ENCODE assay signal across 1 cellular context in the genomic region with DNA sequence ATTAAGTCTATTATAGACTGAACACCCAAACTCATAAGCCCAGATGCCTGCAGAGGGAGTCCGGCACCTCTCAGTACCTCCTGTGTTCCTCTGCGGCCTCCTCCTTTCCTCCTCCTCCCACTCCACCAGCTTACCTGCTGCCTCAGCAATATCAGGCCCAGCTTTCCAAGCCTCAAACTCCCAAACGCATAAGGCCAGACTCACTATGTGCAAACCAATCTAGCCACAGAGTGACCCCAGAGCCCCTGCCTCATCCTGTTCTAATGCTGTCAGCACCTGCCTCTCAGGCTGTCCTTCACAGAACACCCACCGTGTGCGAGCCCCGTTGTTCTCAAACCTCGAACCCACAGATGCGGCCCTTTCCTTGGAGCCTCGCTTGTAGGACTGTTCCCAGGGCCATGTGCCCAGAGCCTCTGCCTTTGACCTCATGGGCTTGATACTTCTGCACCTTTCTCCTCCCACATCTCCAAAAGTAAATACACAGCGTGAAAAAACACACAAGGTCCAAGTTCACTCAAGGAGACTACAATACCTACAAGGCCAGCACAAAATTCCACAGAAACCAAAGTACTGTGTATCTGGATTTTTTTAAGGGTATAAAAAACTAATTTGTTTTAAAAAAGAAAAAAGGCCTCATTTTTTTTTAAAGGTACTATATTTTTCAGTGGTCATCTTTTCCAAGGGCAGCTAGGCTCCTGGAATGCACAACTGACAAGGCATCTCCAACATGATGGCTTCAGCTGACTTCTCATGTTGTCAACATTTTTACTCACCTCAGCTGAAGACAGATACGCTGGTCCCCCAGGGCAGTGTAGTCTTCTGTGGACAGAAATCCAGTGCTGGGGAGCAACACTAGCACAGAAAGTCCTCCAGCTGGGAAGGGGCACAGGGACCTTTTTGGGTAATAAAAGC.
TF ChIP-seq lines count a peak whose summit lies in the region.

No MANE protein-coding gene starts in this region.

TF ChIP-seq in HepG2, 621 proteins besides CTCF, POLR2A, EP300 and RAD21 (continued from another document and continues in another):
- no peak for TF ChIP-seq SRSF1 (optimal IDR thresholded peaks at IDR 0.05; ENCODE audit: low read depth, low read length)
- TF ChIP-seq ZNF260 (CRISPR knock-in tag; IDR thresholded peaks at IDR 0.05; ENCODE audit: borderline replicate concordance, low read depth) = no peak
- TF ChIP-seq PLSCR1 (CRISPR knock-in tag; IDR thresholded peaks at IDR 0.05; ENCODE audit: borderline replicate concordance) = no peak
- TF ChIP-seq GFI1 (CRISPR knock-in tag; IDR thresholded peaks at IDR 0.05; ENCODE audit: borderline replicate concordance) = peak; percentile 74
- peak; percentile 88; the same call in 1 of the 2 replicates for TF ChIP-seq NFKBIZ (CRISPR knock-in tag; IDR thresholded peaks at IDR 0.05)
- TF ChIP-seq JUNB (CRISPR knock-in tag; IDR thresholded peaks at IDR 0.05; ENCODE audit: borderline replicate concordance) = peak; percentile 85
- no peak for TF ChIP-seq CBX1 (IDR thresholded peaks at IDR 0.05; ENCODE audit: low read depth)
- TF ChIP-seq, protein P1, sequence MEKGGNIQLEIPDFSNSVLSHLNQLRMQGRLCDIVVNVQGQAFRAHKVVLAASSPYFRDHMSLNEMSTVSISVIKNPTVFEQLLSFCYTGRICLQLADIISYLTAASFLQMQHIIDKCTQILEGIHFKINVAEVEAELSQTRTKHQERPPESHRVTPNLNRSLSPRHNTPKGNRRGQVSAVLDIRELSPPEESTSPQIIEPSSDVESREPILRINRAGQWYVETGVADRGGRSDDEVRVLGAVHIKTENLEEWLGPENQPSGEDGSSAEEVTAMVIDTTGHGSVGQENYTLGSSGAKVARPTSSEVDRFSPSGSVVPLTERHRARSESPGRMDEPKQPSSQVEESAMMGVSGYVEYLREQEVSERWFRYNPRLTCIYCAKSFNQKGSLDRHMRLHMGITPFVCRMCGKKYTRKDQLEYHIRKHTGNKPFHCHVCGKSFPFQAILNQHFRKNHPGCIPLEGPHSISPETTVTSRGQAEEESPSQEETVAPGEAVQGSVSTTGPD (CRISPR knock-in tag; IDR thresholded peaks at IDR 0.05) = no peak
- no peak for TF ChIP-seq HCFC1 (IDR thresholded peaks at IDR 0.05; ENCODE audit: low read depth, low read length)
- TF ChIP-seq NFIC (IDR thresholded peaks at IDR 0.05; ENCODE audit: low read length) = peak; percentile 73; the same call in 1 of the 2 replicates
- TF ChIP-seq, protein P2, sequence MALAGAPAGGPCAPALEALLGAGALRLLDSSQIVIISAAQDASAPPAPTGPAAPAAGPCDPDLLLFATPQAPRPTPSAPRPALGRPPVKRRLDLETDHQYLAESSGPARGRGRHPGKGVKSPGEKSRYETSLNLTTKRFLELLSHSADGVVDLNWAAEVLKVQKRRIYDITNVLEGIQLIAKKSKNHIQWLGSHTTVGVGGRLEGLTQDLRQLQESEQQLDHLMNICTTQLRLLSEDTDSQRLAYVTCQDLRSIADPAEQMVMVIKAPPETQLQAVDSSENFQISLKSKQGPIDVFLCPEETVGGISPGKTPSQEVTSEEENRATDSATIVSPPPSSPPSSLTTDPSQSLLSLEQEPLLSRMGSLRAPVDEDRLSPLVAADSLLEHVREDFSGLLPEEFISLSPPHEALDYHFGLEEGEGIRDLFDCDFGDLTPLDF (CRISPR knock-in tag; IDR thresholded peaks at IDR 0.05) = no peak
- TF ChIP-seq ZNF446 (CRISPR knock-in tag; IDR thresholded peaks at IDR 0.05) = peak; percentile 89; the same call in 1 of the 2 replicates
- TF ChIP-seq ZBTB21 (CRISPR knock-in tag; IDR thresholded peaks at IDR 0.05) = 0 out of 2 replicates have a peak, but pooled peaks have one; percentile 32
- TF ChIP-seq TMF1 (CRISPR knock-in tag; IDR thresholded peaks at IDR 0.05; ENCODE audit: low read depth) = peak; percentile 92
- peak; percentile 88; the same call in 1 of the 2 replicates for TF ChIP-seq ZNF292 (CRISPR knock-in tag; IDR thresholded peaks at IDR 0.05; ENCODE audit: borderline replicate concordance, low read depth)
- TF ChIP-seq, protein P3, sequence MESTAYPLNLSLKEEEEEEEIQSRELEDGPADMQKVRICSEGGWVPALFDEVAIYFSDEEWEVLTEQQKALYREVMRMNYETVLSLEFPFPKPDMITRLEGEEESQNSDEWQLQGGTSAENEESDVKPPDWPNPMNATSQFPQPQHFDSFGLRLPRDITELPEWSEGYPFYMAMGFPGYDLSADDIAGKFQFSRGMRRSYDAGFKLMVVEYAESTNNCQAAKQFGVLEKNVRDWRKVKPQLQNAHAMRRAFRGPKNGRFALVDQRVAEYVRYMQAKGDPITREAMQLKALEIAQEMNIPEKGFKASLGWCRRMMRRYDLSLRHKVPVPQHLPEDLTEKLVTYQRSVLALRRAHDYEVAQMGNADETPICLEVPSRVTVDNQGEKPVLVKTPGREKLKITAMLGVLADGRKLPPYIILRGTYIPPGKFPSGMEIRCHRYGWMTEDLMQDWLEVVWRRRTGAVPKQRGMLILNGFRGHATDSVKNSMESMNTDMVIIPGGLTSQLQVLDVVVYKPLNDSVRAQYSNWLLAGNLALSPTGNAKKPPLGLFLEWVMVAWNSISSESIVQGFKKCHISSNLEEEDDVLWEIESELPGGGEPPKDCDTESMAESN (CRISPR knock-in tag; conservative IDR thresholded peaks at IDR 0.05) = peak; percentile 94
- no peak; the same call in 1 of the 2 replicates for TF ChIP-seq RORA (CRISPR knock-in tag; IDR thresholded peaks at IDR 0.05)
- TF ChIP-seq, protein P4, sequence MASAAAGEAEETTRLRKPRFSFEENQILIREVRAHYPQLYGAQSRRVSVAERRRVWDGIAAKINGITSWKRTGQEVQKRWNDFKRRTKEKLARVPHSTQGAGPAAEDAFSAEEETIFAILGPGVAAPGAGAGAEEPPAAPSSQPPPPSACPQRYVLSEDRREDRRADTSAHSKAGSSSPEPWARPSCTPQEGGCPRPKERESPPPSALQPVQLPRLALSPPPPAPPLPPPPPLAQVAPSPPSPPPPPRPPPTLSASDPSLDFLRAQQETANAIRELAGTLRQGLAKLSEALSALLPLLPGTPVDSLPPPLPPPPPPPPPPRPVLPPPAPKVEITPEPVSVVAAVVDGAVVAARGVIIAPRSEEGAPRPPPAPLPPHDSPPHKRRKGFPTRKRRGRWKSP (CRISPR knock-in tag; IDR thresholded peaks at IDR 0.05) = peak; percentile 80
- peak; percentile 87 for TF ChIP-seq ZHX1 (CRISPR knock-in tag; IDR thresholded peaks at IDR 0.05; ENCODE audit: low read depth)
- peak; percentile 54 for TF ChIP-seq FOSL2 (CRISPR knock-in tag; IDR thresholded peaks at IDR 0.05)
- peak; percentile 63; the same call in 1 of the 2 replicates for TF ChIP-seq ZNF569 (CRISPR knock-in tag; IDR thresholded peaks at IDR 0.05; ENCODE audit: borderline replicate concordance)
- no peak for TF ChIP-seq ZNF484 (CRISPR knock-in tag; IDR thresholded peaks at IDR 0.05; ENCODE audit: borderline replicate concordance, low read depth)
- TF ChIP-seq, protein P5, sequence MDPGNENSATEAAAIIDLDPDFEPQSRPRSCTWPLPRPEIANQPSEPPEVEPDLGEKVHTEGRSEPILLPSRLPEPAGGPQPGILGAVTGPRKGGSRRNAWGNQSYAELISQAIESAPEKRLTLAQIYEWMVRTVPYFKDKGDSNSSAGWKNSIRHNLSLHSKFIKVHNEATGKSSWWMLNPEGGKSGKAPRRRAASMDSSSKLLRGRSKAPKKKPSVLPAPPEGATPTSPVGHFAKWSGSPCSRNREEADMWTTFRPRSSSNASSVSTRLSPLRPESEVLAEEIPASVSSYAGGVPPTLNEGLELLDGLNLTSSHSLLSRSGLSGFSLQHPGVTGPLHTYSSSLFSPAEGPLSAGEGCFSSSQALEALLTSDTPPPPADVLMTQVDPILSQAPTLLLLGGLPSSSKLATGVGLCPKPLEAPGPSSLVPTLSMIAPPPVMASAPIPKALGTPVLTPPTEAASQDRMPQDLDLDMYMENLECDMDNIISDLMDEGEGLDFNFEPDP (CRISPR knock-in tag; conservative IDR thresholded peaks at IDR 0.05) = no peak
- TF ChIP-seq ZNF790 (CRISPR knock-in tag; IDR thresholded peaks at IDR 0.05; ENCODE audit: borderline replicate concordance) = no peak; the same call in 1 of the 2 replicates
- TF ChIP-seq RELA (CRISPR knock-in tag; IDR thresholded peaks at IDR 0.05) = no peak
- TF ChIP-seq MAZ (IDR thresholded peaks at IDR 0.05; ENCODE audit: borderline replicate concordance, low read depth, low read length) = no peak
- peak; percentile 63 for TF ChIP-seq MAZ (CRISPR knock-in tag; IDR thresholded peaks at IDR 0.05; ENCODE audit: low read depth)
- TF ChIP-seq ZNF17 (CRISPR knock-in tag; IDR thresholded peaks at IDR 0.05) = no peak
- TF ChIP-seq, protein P6, sequence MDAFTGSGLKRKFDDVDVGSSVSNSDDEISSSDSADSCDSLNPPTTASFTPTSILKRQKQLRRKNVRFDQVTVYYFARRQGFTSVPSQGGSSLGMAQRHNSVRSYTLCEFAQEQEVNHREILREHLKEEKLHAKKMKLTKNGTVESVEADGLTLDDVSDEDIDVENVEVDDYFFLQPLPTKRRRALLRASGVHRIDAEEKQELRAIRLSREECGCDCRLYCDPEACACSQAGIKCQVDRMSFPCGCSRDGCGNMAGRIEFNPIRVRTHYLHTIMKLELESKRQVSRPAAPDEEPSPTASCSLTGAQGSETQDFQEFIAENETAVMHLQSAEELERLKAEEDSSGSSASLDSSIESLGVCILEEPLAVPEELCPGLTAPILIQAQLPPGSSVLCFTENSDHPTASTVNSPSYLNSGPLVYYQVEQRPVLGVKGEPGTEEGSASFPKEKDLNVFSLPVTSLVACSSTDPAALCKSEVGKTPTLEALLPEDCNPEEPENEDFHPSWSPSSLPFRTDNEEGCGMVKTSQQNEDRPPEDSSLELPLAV (CRISPR knock-in tag; conservative IDR thresholded peaks at IDR 0.05; ENCODE audit: low read depth) = no peak
- peak; percentile 92 for TF ChIP-seq HMG20A (CRISPR knock-in tag; IDR thresholded peaks at IDR 0.05; ENCODE audit: borderline replicate concordance)
- TF ChIP-seq MLLT10 (CRISPR knock-in tag; IDR thresholded peaks at IDR 0.05) = no peak
- no peak for TF ChIP-seq NONO (IDR thresholded peaks at IDR 0.05)
- peak; percentile 79; the same call in 1 of the 2 replicates for TF ChIP-seq NONO (CRISPR knock-in tag; conservative IDR thresholded peaks at IDR 0.05)
- TF ChIP-seq, protein P7, sequence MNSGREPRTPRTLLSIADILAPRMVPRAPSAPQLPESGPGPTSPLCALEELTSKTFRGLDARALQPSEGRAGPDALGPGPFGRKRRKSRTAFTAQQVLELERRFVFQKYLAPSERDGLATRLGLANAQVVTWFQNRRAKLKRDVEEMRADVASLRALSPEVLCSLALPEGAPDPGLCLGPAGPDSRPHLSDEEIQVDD (CRISPR knock-in tag; IDR thresholded peaks at IDR 0.05; ENCODE audit: borderline replicate concordance) = peak; percentile 92; the same call in 1 of the 2 replicates
- TF ChIP-seq ZNF660 (CRISPR knock-in tag; IDR thresholded peaks at IDR 0.05; ENCODE audit: borderline replicate concordance, low read depth) = no peak
- TF ChIP-seq SMARCE1 (IDR thresholded peaks at IDR 0.05; ENCODE audit: borderline replicate concordance) = no peak
- TF ChIP-seq ZBTB42 (CRISPR knock-in tag; IDR thresholded peaks at IDR 0.05) = peak; percentile 85; the same call in 1 of the 2 replicates
- no peak for TF ChIP-seq ZNF10 (CRISPR knock-in tag; IDR thresholded peaks at IDR 0.05; ENCODE audit: borderline replicate concordance, low read depth)
- TF ChIP-seq, protein P8, sequence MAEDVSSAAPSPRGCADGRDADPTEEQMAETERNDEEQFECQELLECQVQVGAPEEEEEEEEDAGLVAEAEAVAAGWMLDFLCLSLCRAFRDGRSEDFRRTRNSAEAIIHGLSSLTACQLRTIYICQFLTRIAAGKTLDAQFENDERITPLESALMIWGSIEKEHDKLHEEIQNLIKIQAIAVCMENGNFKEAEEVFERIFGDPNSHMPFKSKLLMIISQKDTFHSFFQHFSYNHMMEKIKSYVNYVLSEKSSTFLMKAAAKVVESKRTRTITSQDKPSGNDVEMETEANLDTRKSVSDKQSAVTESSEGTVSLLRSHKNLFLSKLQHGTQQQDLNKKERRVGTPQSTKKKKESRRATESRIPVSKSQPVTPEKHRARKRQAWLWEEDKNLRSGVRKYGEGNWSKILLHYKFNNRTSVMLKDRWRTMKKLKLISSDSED (CRISPR knock-in tag; IDR thresholded peaks at IDR 0.05) = no peak
- no peak for TF ChIP-seq TP53 (CRISPR knock-in tag; conservative IDR thresholded peaks at IDR 0.05)
- no peak for TF ChIP-seq IKZF1 (IDR thresholded peaks at IDR 0.05)
- TF ChIP-seq PAX8 (CRISPR knock-in tag; IDR thresholded peaks at IDR 0.05; ENCODE audit: borderline replicate concordance) = no peak
- no peak for TF ChIP-seq LCORL (IDR thresholded peaks at IDR 0.05)
- TF ChIP-seq LCORL (CRISPR knock-in tag; IDR thresholded peaks at IDR 0.05) = peak; percentile 84
- TF ChIP-seq, protein P9, sequence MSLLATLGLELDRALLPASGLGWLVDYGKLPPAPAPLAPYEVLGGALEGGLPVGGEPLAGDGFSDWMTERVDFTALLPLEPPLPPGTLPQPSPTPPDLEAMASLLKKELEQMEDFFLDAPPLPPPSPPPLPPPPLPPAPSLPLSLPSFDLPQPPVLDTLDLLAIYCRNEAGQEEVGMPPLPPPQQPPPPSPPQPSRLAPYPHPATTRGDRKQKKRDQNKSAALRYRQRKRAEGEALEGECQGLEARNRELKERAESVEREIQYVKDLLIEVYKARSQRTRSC (CRISPR knock-in tag; IDR thresholded peaks at IDR 0.05; ENCODE audit: low read depth) = 0 out of 2 replicates have a peak, but pooled peaks have one; percentile 60
- TF ChIP-seq U2AF1 (optimal IDR thresholded peaks at IDR 0.05; ENCODE audit: low read depth, low read length) = no peak
